18 cellular contexts compared by ENCODE assay signal in genomic region chr5:72379936-72380335, GRCh38. TPM values are rescaled to one million over a fixed set of nuclear protein-coding genes. Genes with fewer than 3 reads are reported as not detected.
DNase-seq lines count a peak whose midpoint lies in the region; ATAC-seq and TF ChIP-seq lines count a peak whose summit lies in the region.
"Had no signal": no experiment of that assay in that cellular context is flagged by ENCODE, and none has a peak within 500 bp of the region (broad histone marks: within the 10 kb centered on the region; RNA-seq: fewer than 3 reads in every experiment).

No MANE protein-coding gene starts in this region.

- peak overlapping the region; percentile 99 for H3K27ac ChIP-seq in SJCRH30
- H3K27ac ChIP-seq: Peyer's patch had no signal

- H3K27me3 Mint-ChIP-seq in osteocyte (ENCODE audit: unreplicated experiment) = no peaks in the 10 kb centered on the region
- no peaks in the 10 kb centered on the region for H3K27me3 Mint-ChIP-seq in Caco-2 (ENCODE audit: insufficient read depth, unreplicated experiment)
- peaks cover 3% of the 10 kb centered on the region for H3K27me3 Mint-ChIP-seq in activated naive CD4-positive, alpha-beta T cell treated with anti-CD3 and anti-CD28 coated beads for 36 hours (ENCODE audit: low read depth)

- H3K9me3 ChIP-seq in SJCRH30 (replicated peaks) (no peaks in the 10 kb centered on the region), Caco-2 (no peaks in the 10 kb centered on the region)
- H3K9me3 ChIP-seq: heart right ventricle, Peyer's patch had no signal

- BruUV-seq in Caco-2 (replicated peaks; lab: Mats Ljungman, UMichigan) = no TSS peak

- CTCF ChIA-PET in Caco-2 (lab: Charles Lee) = no interaction called here
- CTCF ChIA-PET in activated naive CD4-positive, alpha-beta T cell treated with anti-CD3 and anti-CD28 coated beads for 36 hours (lab: Charles Lee) = no interaction called here

- POLR2A ChIA-PET in Caco-2 (lab: Charles Lee) = no interaction called here

- intact Hi-C loops in Caco-2 (cut with micrococcal nuclease; ENCODE audit: unreplicated experiment) (no loop called here), posterior vena cava (cut with DNase I) (loop anchor here in 1 of 2 donors (10.0 kb wide), 1 partner anchor 125 kb away; the partner anchor contains the start of gene ZNF366)
- intact Hi-C loops in activated naive CD4-positive, alpha-beta T cell treated with anti-CD3 and anti-CD28 coated beads for 36 hours (cut with micrococcal nuclease) = no loop called here

- no peaks in the 10 kb centered on the region for H3K9me3 Mint-ChIP-seq in osteocyte (ENCODE audit: unreplicated experiment)
- no peaks in the 10 kb centered on the region for H3K9me3 Mint-ChIP-seq in Caco-2 (ENCODE audit: unreplicated experiment)
- no peaks in the 10 kb centered on the region for H3K9me3 Mint-ChIP-seq in activated naive CD4-positive, alpha-beta T cell treated with anti-CD3 and anti-CD28 coated beads for 36 hours
- H3K9me3 Mint-ChIP-seq: IgD-negative memory B cell had no signal

- H3K4me1 ChIP-seq in SJCRH30 (peaks cover 66% of the 10 kb centered on the region), Caco-2 (no peaks in the 10 kb centered on the region)
- H3K4me1 ChIP-seq: Peyer's patch had no signal

- H3K36me3 ChIP-seq in SJCRH30 (no peaks in the 10 kb centered on the region), Caco-2 (ENCODE audit: control insufficient read depth, insufficient read depth, low read length) (no peaks in the 10 kb centered on the region)
- H3K36me3 ChIP-seq: heart right ventricle, Peyer's patch had no signal

- DNase-seq in COLO829 (ENCODE audit: low spot score) (peak; percentile 74), SJCRH30 (no peak), dermis blood vessel endothelial cell (peak; percentile 42), osteocyte (ENCODE audit: extremely low spot score, unreplicated experiment) (no peak), Caco-2 (no peak), posterior vena cava (ENCODE audit: low spot score) (no peak)
- no peak for DNase-seq in activated naive CD4-positive, alpha-beta T cell treated with anti-CD3 and anti-CD28 coated beads for 36 hours
- DNase-seq: ACHN; activated naive CD4-positive, alpha-beta T cell treated with Interleukin-2 at 50 U/mL for 16 hours; erythroblast; heart right ventricle; kidney; NCI-H748 treated with DMSO at 0.1 percent for 48 hours; Peyer's patch; stimulated activated CD4-positive, alpha-beta T cell treated with anti-CD3 and anti-CD28 coated beads, Interleukin-2, amount 100 ng/mL, for 48 hours had no signal

- H3K27ac Mint-ChIP-seq in osteocyte (ENCODE audit: unreplicated experiment) (peak overlapping the region; percentile 97), Caco-2 (ENCODE audit: unreplicated experiment) (no peak overlapping the region)
- no peak overlapping the region for H3K27ac Mint-ChIP-seq in activated naive CD4-positive, alpha-beta T cell treated with anti-CD3 and anti-CD28 coated beads for 36 hours
- H3K27ac Mint-ChIP-seq: IgD-negative memory B cell had no signal

- no peak overlapping the region for H3K4me3 ChIP-seq in SJCRH30
- H3K4me3 ChIP-seq in Caco-2 (ENCODE audit: low read depth, low read length) = no peak overlapping the region
- H3K4me3 ChIP-seq: heart right ventricle, Peyer's patch had no signal

- no peak for ATAC-seq in HG03280 (IDR thresholded peaks at IDR 0.05; ENCODE audit: unreplicated experiment)
- ATAC-seq: sciatic nerve had no signal

- TF ChIP-seq CTCF in osteocyte (IDR thresholded peaks at IDR 0.05) (no peak), Caco-2 (IDR thresholded peaks at IDR 0.05; ENCODE audit: insufficient read depth in 1 of 2, low read depth in 1 of 2, low read length in 1 of 2, severe bottlenecking in 1 of 2, unreplicated experiment in 1 of 2) (no peak)

- H3K36me3 Mint-ChIP-seq in osteocyte (ENCODE audit: unreplicated experiment) (peaks cover 2% of the 10 kb centered on the region), Caco-2 (ENCODE audit: insufficient read depth, unreplicated experiment) (no peaks in the 10 kb centered on the region)
- H3K36me3 Mint-ChIP-seq in activated naive CD4-positive, alpha-beta T cell treated with anti-CD3 and anti-CD28 coated beads for 36 hours (ENCODE audit: low read depth) = no peaks in the 10 kb centered on the region

- H3K27me3 ChIP-seq in SJCRH30 (no peaks in the 10 kb centered on the region), Caco-2 (replicated peaks; ENCODE audit: control insufficient read depth, insufficient read depth, low read length) (no peaks in the 10 kb centered on the region)
- H3K27me3 ChIP-seq: heart right ventricle, Peyer's patch had no signal

- peaks cover 69% of the 10 kb centered on the region for H3K4me1 Mint-ChIP-seq in osteocyte (ENCODE audit: unreplicated experiment)
- H3K4me1 Mint-ChIP-seq in Caco-2 (ENCODE audit: low read depth, unreplicated experiment) = no peaks in the 10 kb centered on the region
- no peaks in the 10 kb centered on the region for H3K4me1 Mint-ChIP-seq in activated naive CD4-positive, alpha-beta T cell treated with anti-CD3 and anti-CD28 coated beads for 36 hours (ENCODE audit: low read depth)

- H3K4me3 Mint-ChIP-seq in osteocyte (ENCODE audit: unreplicated experiment) (no peak overlapping the region), Caco-2 (ENCODE audit: unreplicated experiment) (no peak overlapping the region)
- no peak overlapping the region for H3K4me3 Mint-ChIP-seq in activated naive CD4-positive, alpha-beta T cell treated with anti-CD3 and anti-CD28 coated beads for 36 hours
- H3K4me3 Mint-ChIP-seq: IgD-negative memory B cell had no signal

RNA-seq across cellular contexts. Expression of gene PTCD2, which starts 59.8 kb away (rescaled TPM):
- 12.7 and 13.4 TPM in 2 replicates for total RNA-seq in SJCRH30 (2014; rRNA removed; shearing (Covaris generic))
- 3.9 and 6.0 TPM in 2 replicates for total RNA-seq in dermis blood vessel endothelial cell
- total RNA-seq in osteocyte = 9.4 and 10.4 TPM in 2 replicates
- total RNA-seq in Caco-2 (2022) = 11.6 and 12.5 TPM in 2 replicates
- total RNA-seq in posterior vena cava = 1 to 10 TPM; 6.6 to 9.9 TPM
- 10 to 100 TPM; 10.1 to 11.6 TPM for total RNA-seq in activated naive CD4-positive, alpha-beta T cell treated with anti-CD3 and anti-CD28 coated beads for 36 hours

RNA-seq across cellular contexts. Expression of gene MRPS27, which starts 59.9 kb away (rescaled TPM):
- 98.5 and 105 TPM in 2 replicates for total RNA-seq in SJCRH30 (2014; rRNA removed; shearing (Covaris generic))
- total RNA-seq in dermis blood vessel endothelial cell = 75.6 and 91.2 TPM in 2 replicates
- 45.5 and 57.7 TPM in 2 replicates for total RNA-seq in osteocyte
- total RNA-seq in Caco-2 (2022) = 71.1 and 83.8 TPM in 2 replicates
- 10 to 100 TPM; 38.4 to 39.1 TPM for total RNA-seq in posterior vena cava
- total RNA-seq in activated naive CD4-positive, alpha-beta T cell treated with anti-CD3 and anti-CD28 coated beads for 36 hours = 10 to 100 TPM; 86.0 to 95.8 TPM

Comparison
In these comparisons a context has a peak if more than half of its experiments do, and no peak if none do; other contexts are left out.
1. DNase-seq: peak in COLO829 (single experiment) and dermis blood vessel endothelial cell (single experiment); none in SJCRH30 (0 of 2), osteocyte (single experiment), Caco-2 (0 of 2), posterior vena cava (single experiment) and activated naive CD4-positive, alpha-beta T cell treated with anti-CD3 and anti-CD28 coated beads for 36 hours (single experiment).